Comparison of ENCODE assay signal across 8 cellular contexts in genomic region chr19:19619121-19619848, GRCh38. TPM values are rescaled to one million over a fixed set of nuclear protein-coding genes. Genes with fewer than 3 reads are reported as not detected.
DNase-seq lines count a peak whose midpoint lies in the region; ATAC-seq and TF ChIP-seq lines count a peak whose summit lies in the region.

No MANE protein-coding gene starts in this region.

- H3K9me3 ChIP-seq in Panc1 (ENCODE audit: control insufficient read depth, insufficient read depth, low read depth, low read length) (no peaks in the 10 kb centered on the region), skeletal muscle satellite cell (replicated peaks; ENCODE audit: low read length) (no peaks in the 10 kb centered on the region)

- CTCF ChIA-PET in Panc1 (lab: Charles Lee): no interaction called here

- intact Hi-C loops in Panc1 (cut with micrococcal nuclease; ENCODE audit: unreplicated experiment): no loop called here

- in situ Hi-C loops in Panc1 (cut with HindIII; ENCODE audit: low pct_unique_long_range_greater_than_20kb, low sequenced_read_pairs): no loop called here

- no peak for ATAC-seq in Panc1
- no peak for ATAC-seq in foreskin keratinocyte

- BruUV-seq in Panc1 (replicated peaks; lab: Mats Ljungman, UMichigan): no TSS peak

- DNase-seq in NCI-H1417 (lab: John Stamatoyannopoulos, UW) (peak in 2 of 3 experiments; percentile 4 to 72), NCI-H1417 treated with DMSO at 0.1 percent for 48 hours (lab: John Stamatoyannopoulos, UW) (no peak), Panc1 (ENCODE audit: low read depth, low spot score) (no peak), epithelial cell of proximal tubule (ENCODE audit: low read depth) (no peak), foreskin keratinocyte (no peak), NCI-H510A treated with DMSO at 0.1 percent for 48 hours (lab: John Stamatoyannopoulos, UW) (no peak), NCI-H2081 treated with DMSO at 0.1 percent for 48 hours (lab: John Stamatoyannopoulos, UW) (no peak)

- H3K4me3 ChIP-seq in Panc1 (ENCODE audit: low read depth in 2 of 2, low read length in 2 of 2): peak overlapping the region; percentile 58 to 66
- peak overlapping the region; percentile 44 for H3K4me3 ChIP-seq in epithelial cell of proximal tubule (ENCODE audit: low read depth, low read length)
- H3K4me3 ChIP-seq in skeletal muscle satellite cell (ENCODE audit: low read length): peak overlapping the region; percentile 65

- H3K27me3 ChIP-seq in Panc1 (ENCODE audit: control insufficient read depth, insufficient read depth, low read length) (no peaks in the 10 kb centered on the region), skeletal muscle satellite cell (ENCODE audit: control insufficient read depth, insufficient read depth, low read length) (no peaks in the 10 kb centered on the region), foreskin keratinocyte (no peaks in the 10 kb centered on the region)

- H3K36me3 ChIP-seq in Panc1 (ENCODE audit: control insufficient read depth, insufficient read depth, low read length): no peaks in the 10 kb centered on the region
- no peaks in the 10 kb centered on the region for H3K36me3 ChIP-seq in skeletal muscle satellite cell (ENCODE audit: insufficient read depth, low read length)

- H3K27ac ChIP-seq in Panc1 (ENCODE audit: low read length) (peak overlapping the region; percentile 61; the same call in 1 of the 2 replicates), foreskin keratinocyte (no peak overlapping the region)

- TF ChIP-seq CTCF in Panc1 (IDR thresholded peaks at IDR 0.05) (no peak), epithelial cell of proximal tubule (conservative IDR thresholded peaks at IDR 0.05; ENCODE audit: low read depth, low read length) (no peak), foreskin keratinocyte (conservative IDR thresholded peaks at IDR 0.05) (no peak)

- H3K4me1 ChIP-seq in Panc1 (ENCODE audit: control insufficient read depth, insufficient read depth, low read length) (peaks cover 8% of the 10 kb centered on the region; the same call in 1 of the 2 replicates), skeletal muscle satellite cell (ENCODE audit: control insufficient read depth, insufficient read depth, low read length) (no peaks in the 10 kb centered on the region), foreskin keratinocyte (no peaks in the 10 kb centered on the region)

- peak overlapping the region; percentile 73 for H3K4me2 ChIP-seq in skeletal muscle satellite cell (ENCODE audit: low read length)

- H3K9ac ChIP-seq in skeletal muscle satellite cell (ENCODE audit: low read depth, low read length): no peak overlapping the region

- POLR2A ChIA-PET in Panc1 (lab: Charles Lee): interaction anchor here (0.6 to 0.7 kb wide), 2 partner anchors 9 to 337 kb away, joined by 4 to 7 read pairs; no protein-coding TSS in a partner anchor

RNA-seq across cellular contexts. Expression of gene PBX4, which starts 0.8 kb away (rescaled TPM):
- 8.3 TPM for total RNA-seq in Panc1 (2021; ENCODE audit: unreplicated experiment)
- 6.0 TPM for polyA plus RNA-seq in Panc1 (2012; ENCODE audit: insufficient read length)
- 0.43 and 2.7 TPM in 2 replicates for total RNA-seq in epithelial cell of proximal tubule
- total RNA-seq in skeletal muscle satellite cell (2012; rRNA removed): 0.66 TPM in 1 of 2 replicates, not detected in the other
- 1.9 and 2.3 TPM in 2 replicates for total RNA-seq in foreskin keratinocyte
- polyA plus RNA-seq in foreskin keratinocyte: 3.1 and 3.2 TPM in 2 replicates

RNA-seq across cellular contexts. Expression of gene LPAR2, which starts 8.7 kb away (rescaled TPM):
- total RNA-seq in Panc1 (2021; ENCODE audit: unreplicated experiment): 16.0 TPM
- 29.1 TPM for polyA plus RNA-seq in Panc1 (2012; ENCODE audit: insufficient read length)
- 17.1 and 34.1 TPM in 2 replicates for total RNA-seq in epithelial cell of proximal tubule
- 0.22 and 1.0 TPM in 2 replicates for total RNA-seq in skeletal muscle satellite cell (2012; rRNA removed)
- 12.6 and 15.1 TPM in 2 replicates for total RNA-seq in foreskin keratinocyte
- 16.5 and 19.6 TPM in 2 replicates for polyA plus RNA-seq in foreskin keratinocyte

RNA-seq across cellular contexts. Expression of gene GMIP, which starts 24.2 kb away (rescaled TPM):
- total RNA-seq in Panc1 (2021; ENCODE audit: unreplicated experiment): 18.1 TPM
- 20.1 TPM for polyA plus RNA-seq in Panc1 (2012; ENCODE audit: insufficient read length)
- 14.6 and 17.0 TPM in 2 replicates for total RNA-seq in epithelial cell of proximal tubule
- 3.3 and 7.1 TPM in 2 replicates for total RNA-seq in skeletal muscle satellite cell (2012; rRNA removed)
- total RNA-seq in foreskin keratinocyte: 8.0 TPM in 2 replicates
- 6.9 and 8.2 TPM in 2 replicates for polyA plus RNA-seq in foreskin keratinocyte

RNA-seq across cellular contexts. Expression of gene ATP13A1, which starts 44.2 kb away (rescaled TPM):
- 62.3 TPM for total RNA-seq in Panc1 (2021; ENCODE audit: unreplicated experiment)
- polyA plus RNA-seq in Panc1 (2012; ENCODE audit: insufficient read length): 57.8 TPM
- 97.2 and 242 TPM in 2 replicates for total RNA-seq in epithelial cell of proximal tubule
- 54.2 and 64.9 TPM in 2 replicates for total RNA-seq in skeletal muscle satellite cell (2012; rRNA removed)
- total RNA-seq in foreskin keratinocyte: 33.3 and 35.6 TPM in 2 replicates
- polyA plus RNA-seq in foreskin keratinocyte: 30.2 and 32.3 TPM in 2 replicates

RNA-seq across cellular contexts. Expression of gene ZNF101, which starts 49.4 kb away (rescaled TPM):
- total RNA-seq in Panc1 (2021; ENCODE audit: unreplicated experiment) (15.6 TPM), epithelial cell of proximal tubule (6.2 and 7.6 TPM in 2 replicates), foreskin keratinocyte (12.3 and 12.6 TPM in 2 replicates)
- 3.0 TPM for polyA plus RNA-seq in Panc1 (2012; ENCODE audit: insufficient read length)
- total RNA-seq in skeletal muscle satellite cell (2012; rRNA removed): 6.8 and 9.2 TPM in 2 replicates
- polyA plus RNA-seq in foreskin keratinocyte: 6.0 and 6.1 TPM in 2 replicates

Comparison
In these comparisons a context has a peak if more than half of its experiments do, and no peak if none do; other contexts are left out.
1. DNase-seq: peak in NCI-H1417 (2 of 3); none in NCI-H1417 treated with DMSO at 0.1 percent for 48 hours (single experiment), Panc1 (single experiment), epithelial cell of proximal tubule (single experiment), foreskin keratinocyte (0 of 2), NCI-H510A treated with DMSO at 0.1 percent for 48 hours (single experiment) and NCI-H2081 treated with DMSO at 0.1 percent for 48 hours (single experiment).
2. Peak in every context shown above with its lines, with median percentiles within 50 percentile points of each other: H3K4me3 ChIP-seq.